1 cellular context compared by ENCODE assay signal in genomic region chr16:64950262-64950661, GRCh38.
TF ChIP-seq lines count a peak whose summit lies in the region.

No MANE protein-coding gene starts in this region.

TF ChIP-seq in SK-N-SH treated with all-trans-retinoic acid at 6 μM for 48 hours, 23 proteins besides CTCF, POLR2A, EP300 and RAD21 (continued from another document):
- TF ChIP-seq CREB5 (CRISPR knock-in tag; IDR thresholded peaks at IDR 0.05; ENCODE audit: low read depth) = no peak
